1 cellular context compared by ENCODE assay signal in genomic region chr22:19930537-19931486, GRCh38.
TF ChIP-seq lines count a peak whose summit lies in the region.

No MANE protein-coding gene starts in this region.

TF ChIP-seq in K562, 482 proteins besides CTCF, POLR2A, EP300 and RAD21 (continues in another document):
- TF ChIP-seq MEIS2 (IDR thresholded peaks at IDR 0.05; ENCODE audit: partially characterized antibody) (no peak), DEAF1 (CRISPR knock-in tag; IDR thresholded peaks at IDR 0.05) (no peak), ZNF707 (CRISPR knock-in tag; conservative IDR thresholded peaks at IDR 0.05) (no peak), BRCA1 (IDR thresholded peaks at IDR 0.05) (no peak), BRCA1 (CRISPR knock-in tag; IDR thresholded peaks at IDR 0.05) (peak; percentile 92; the same call in 1 of the 2 replicates), PCBP1 (IDR thresholded peaks at IDR 0.05; ENCODE audit: low read depth, low read length, poor library complexity, severe bottlenecking) (no peak), POLR2AphosphoS2 (IDR thresholded peaks at IDR 0.05; ENCODE audit: low read length) (no peak), DNMT1 (IDR thresholded peaks at IDR 0.05) (no peak), ZNF239 (CRISPR knock-in tag; IDR thresholded peaks at IDR 0.05) (no peak), ZNF431 (CRISPR knock-in tag; IDR thresholded peaks at IDR 0.05) (no peak), DDX20 (tag; IDR thresholded peaks at IDR 0.05; ENCODE audit: low read depth) (no peak), ZNF589 (CRISPR knock-in tag; IDR thresholded peaks at IDR 0.05; ENCODE audit: low read depth) (no peak), PTTG1 (tag; IDR thresholded peaks at IDR 0.05; ENCODE audit: low read depth) (no peak), WHSC1 (IDR thresholded peaks at IDR 0.05; ENCODE audit: low read length) (no peak), HSF4 (CRISPR knock-in tag; IDR thresholded peaks at IDR 0.05; ENCODE audit: borderline replicate concordance) (no peak), TCFL5 (CRISPR knock-in tag; conservative IDR thresholded peaks at IDR 0.05) (no peak), THRAP3 (IDR thresholded peaks at IDR 0.05; ENCODE audit: borderline replicate concordance) (no peak), FOXJ3 (CRISPR knock-in tag; IDR thresholded peaks at IDR 0.05) (no peak), E2F1 (CRISPR knock-in tag; IDR thresholded peaks at IDR 0.05) (0 out of 2 replicates have a peak, but pooled peaks have one; percentile 42), NFXL1 (CRISPR knock-in tag; IDR thresholded peaks at IDR 0.05) (no peak), RHOXF2B (CRISPR knock-in tag; conservative IDR thresholded peaks at IDR 0.05) (no peak), RBM34 (IDR thresholded peaks at IDR 0.05; ENCODE audit: borderline replicate concordance, insufficient read depth, low read length) (no peak), SUPT5H (IDR thresholded peaks at IDR 0.05) (peak; percentile 16; the same call in 1 of the 2 replicates), ZNF133 (CRISPR knock-in tag; IDR thresholded peaks at IDR 0.05) (no peak), YBX1 (IDR thresholded peaks at IDR 0.05) (no peak), TAF1 (IDR thresholded peaks at IDR 0.05; ENCODE audit: control insufficient read depth, extremely low read depth, insufficient read depth, low read length, severe bottlenecking) (no peak), ZNF764 (CRISPR knock-in tag; IDR thresholded peaks at IDR 0.05; ENCODE audit: low read depth) (no peak), RFX5 (IDR thresholded peaks at IDR 0.05; ENCODE audit: low read depth, low read length) (no peak), ELF4 (CRISPR knock-in tag; IDR thresholded peaks at IDR 0.05) (no peak), STAG1 (CRISPR knock-in tag; IDR thresholded peaks at IDR 0.05; ENCODE audit: borderline replicate concordance) (peak; percentile 30; the same call in 1 of the 2 replicates), C11orf30 (IDR thresholded peaks at IDR 0.05; ENCODE audit: low read depth) (no peak), POLR3G (IDR thresholded peaks at IDR 0.05; ENCODE audit: extremely low read depth, insufficient read length, insufficient replicate concordance) (no peak), HOXB6 (CRISPR knock-in tag; IDR thresholded peaks at IDR 0.05; ENCODE audit: borderline replicate concordance) (no peak), ZKSCAN1 (IDR thresholded peaks at IDR 0.05; ENCODE audit: low read depth, low read length) (no peak), MAFF (IDR thresholded peaks at IDR 0.05; ENCODE audit: low read length) (no peak), MYC (IDR thresholded peaks at IDR 0.05; ENCODE audit: low read depth, low read length) (no peak), MYC (CRISPR knock-in tag; IDR thresholded peaks at IDR 0.05; ENCODE audit: borderline replicate concordance, low read depth) (no peak), LEF1 (IDR thresholded peaks at IDR 0.05) (no peak), GATAD2A (IDR thresholded peaks at IDR 0.05) (no peak), ZNF639 (CRISPR knock-in tag; conservative IDR thresholded peaks at IDR 0.05 in 1 of 2, IDR thresholded peaks at IDR 0.05 in 1 of 2) (no peak), CBFA2T2 (conservative IDR thresholded peaks at IDR 0.05) (no peak), POLR2G (IDR thresholded peaks at IDR 0.05; ENCODE audit: low read depth, low read length) (peak; percentile 61), PTBP1 (IDR thresholded peaks at IDR 0.05; ENCODE audit: low read depth, low read length) (no peak), TFE3 (CRISPR knock-in tag; IDR thresholded peaks at IDR 0.05) (no peak), ZNF699 (CRISPR knock-in tag; IDR thresholded peaks at IDR 0.05; ENCODE audit: insufficient replicate concordance) (peak; percentile 74), HNRNPUL1 (IDR thresholded peaks at IDR 0.05; ENCODE audit: low read length) (no peak), USF2 (CRISPR knock-in tag; IDR thresholded peaks at IDR 0.05) (no peak), IFI16 (CRISPR knock-in tag; IDR thresholded peaks at IDR 0.05) (no peak), SREBF2 (CRISPR knock-in tag; IDR thresholded peaks at IDR 0.05) (no peak), NBN (IDR thresholded peaks at IDR 0.05; ENCODE audit: low read depth) (no peak), ZNF398 (CRISPR knock-in tag; IDR thresholded peaks at IDR 0.05) (no peak)
- TF ChIP-seq, protein P1, sequence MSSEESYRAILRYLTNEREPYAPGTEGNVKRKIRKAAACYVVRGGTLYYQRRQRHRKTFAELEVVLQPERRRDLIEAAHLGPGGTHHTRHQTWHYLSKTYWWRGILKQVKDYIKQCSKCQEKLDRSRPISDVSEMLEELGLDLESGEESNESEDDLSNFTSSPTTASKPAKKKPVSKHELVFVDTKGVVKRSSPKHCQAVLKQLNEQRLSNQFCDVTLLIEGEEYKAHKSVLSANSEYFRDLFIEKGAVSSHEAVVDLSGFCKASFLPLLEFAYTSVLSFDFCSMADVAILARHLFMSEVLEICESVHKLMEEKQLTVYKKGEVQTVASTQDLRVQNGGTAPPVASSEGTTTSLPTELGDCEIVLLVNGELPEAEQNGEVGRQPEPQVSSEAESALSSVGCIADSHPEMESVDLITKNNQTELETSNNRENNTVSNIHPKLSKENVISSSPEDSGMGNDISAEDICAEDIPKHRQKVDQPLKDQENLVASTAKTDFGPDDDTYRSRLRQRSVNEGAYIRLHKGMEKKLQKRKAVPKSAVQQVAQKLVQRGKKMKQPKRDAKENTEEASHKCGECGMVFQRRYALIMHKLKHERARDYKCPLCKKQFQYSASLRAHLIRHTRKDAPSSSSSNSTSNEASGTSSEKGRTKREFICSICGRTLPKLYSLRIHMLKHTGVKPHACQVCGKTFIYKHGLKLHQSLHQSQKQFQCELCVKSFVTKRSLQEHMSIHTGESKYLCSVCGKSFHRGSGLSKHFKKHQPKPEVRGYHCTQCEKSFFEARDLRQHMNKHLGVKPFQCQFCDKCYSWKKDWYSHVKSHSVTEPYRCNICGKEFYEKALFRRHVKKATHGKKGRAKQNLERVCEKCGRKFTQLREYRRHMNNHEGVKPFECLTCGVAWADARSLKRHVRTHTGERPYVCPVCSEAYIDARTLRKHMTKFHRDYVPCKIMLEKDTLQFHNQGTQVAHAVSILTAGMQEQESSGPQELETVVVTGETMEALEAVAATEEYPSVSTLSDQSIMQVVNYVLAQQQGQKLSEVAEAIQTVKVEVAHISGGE (CRISPR knock-in tag; IDR thresholded peaks at IDR 0.05): no peak
- TF ChIP-seq, protein P2, sequence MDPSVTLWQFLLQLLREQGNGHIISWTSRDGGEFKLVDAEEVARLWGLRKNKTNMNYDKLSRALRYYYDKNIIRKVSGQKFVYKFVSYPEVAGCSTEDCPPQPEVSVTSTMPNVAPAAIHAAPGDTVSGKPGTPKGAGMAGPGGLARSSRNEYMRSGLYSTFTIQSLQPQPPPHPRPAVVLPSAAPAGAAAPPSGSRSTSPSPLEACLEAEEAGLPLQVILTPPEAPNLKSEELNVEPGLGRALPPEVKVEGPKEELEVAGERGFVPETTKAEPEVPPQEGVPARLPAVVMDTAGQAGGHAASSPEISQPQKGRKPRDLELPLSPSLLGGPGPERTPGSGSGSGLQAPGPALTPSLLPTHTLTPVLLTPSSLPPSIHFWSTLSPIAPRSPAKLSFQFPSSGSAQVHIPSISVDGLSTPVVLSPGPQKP (CRISPR knock-in tag; IDR thresholded peaks at IDR 0.05): no peak
- TF ChIP-seq, protein P3, sequence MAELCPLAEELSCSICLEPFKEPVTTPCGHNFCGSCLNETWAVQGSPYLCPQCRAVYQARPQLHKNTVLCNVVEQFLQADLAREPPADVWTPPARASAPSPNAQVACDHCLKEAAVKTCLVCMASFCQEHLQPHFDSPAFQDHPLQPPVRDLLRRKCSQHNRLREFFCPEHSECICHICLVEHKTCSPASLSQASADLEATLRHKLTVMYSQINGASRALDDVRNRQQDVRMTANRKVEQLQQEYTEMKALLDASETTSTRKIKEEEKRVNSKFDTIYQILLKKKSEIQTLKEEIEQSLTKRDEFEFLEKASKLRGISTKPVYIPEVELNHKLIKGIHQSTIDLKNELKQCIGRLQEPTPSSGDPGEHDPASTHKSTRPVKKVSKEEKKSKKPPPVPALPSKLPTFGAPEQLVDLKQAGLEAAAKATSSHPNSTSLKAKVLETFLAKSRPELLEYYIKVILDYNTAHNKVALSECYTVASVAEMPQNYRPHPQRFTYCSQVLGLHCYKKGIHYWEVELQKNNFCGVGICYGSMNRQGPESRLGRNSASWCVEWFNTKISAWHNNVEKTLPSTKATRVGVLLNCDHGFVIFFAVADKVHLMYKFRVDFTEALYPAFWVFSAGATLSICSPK (IDR thresholded peaks at IDR 0.05; ENCODE audit: borderline replicate concordance): no peak
- TF ChIP-seq, protein P4, sequence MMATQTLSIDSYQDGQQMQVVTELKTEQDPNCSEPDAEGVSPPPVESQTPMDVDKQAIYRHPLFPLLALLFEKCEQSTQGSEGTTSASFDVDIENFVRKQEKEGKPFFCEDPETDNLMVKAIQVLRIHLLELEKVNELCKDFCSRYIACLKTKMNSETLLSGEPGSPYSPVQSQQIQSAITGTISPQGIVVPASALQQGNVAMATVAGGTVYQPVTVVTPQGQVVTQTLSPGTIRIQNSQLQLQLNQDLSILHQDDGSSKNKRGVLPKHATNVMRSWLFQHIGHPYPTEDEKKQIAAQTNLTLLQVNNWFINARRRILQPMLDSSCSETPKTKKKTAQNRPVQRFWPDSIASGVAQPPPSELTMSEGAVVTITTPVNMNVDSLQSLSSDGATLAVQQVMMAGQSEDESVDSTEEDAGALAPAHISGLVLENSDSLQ (IDR thresholded peaks at IDR 0.05): no peak
